In the genomic region with DNA sequence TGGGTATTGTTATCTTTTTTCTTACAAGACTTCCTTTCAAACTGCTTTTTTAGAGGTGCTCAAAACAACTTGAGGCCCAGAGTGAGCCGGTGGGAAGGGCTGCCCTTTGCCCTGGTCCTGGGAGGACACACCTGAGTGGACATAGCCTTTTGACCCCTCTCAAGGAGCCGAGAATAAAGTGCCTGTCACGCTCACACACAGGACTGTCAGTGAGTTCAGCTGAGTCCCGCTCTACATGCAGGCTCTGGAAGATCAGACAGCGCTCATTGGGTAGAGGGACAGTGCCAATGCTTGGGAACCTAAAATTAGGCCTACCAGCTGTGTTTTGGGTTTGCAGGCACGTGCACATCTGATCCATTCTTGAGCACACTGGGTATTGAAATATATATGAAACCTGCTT, we compare ENCODE assay signal across 1 cellular context.
TF ChIP-seq lines count a peak whose summit lies in the region.

No MANE protein-coding gene starts in this region.

TF ChIP-seq in HepG2, 621 proteins besides CTCF, POLR2A, EP300 and RAD21 (continued from another document):
- TF ChIP-seq, protein P1, sequence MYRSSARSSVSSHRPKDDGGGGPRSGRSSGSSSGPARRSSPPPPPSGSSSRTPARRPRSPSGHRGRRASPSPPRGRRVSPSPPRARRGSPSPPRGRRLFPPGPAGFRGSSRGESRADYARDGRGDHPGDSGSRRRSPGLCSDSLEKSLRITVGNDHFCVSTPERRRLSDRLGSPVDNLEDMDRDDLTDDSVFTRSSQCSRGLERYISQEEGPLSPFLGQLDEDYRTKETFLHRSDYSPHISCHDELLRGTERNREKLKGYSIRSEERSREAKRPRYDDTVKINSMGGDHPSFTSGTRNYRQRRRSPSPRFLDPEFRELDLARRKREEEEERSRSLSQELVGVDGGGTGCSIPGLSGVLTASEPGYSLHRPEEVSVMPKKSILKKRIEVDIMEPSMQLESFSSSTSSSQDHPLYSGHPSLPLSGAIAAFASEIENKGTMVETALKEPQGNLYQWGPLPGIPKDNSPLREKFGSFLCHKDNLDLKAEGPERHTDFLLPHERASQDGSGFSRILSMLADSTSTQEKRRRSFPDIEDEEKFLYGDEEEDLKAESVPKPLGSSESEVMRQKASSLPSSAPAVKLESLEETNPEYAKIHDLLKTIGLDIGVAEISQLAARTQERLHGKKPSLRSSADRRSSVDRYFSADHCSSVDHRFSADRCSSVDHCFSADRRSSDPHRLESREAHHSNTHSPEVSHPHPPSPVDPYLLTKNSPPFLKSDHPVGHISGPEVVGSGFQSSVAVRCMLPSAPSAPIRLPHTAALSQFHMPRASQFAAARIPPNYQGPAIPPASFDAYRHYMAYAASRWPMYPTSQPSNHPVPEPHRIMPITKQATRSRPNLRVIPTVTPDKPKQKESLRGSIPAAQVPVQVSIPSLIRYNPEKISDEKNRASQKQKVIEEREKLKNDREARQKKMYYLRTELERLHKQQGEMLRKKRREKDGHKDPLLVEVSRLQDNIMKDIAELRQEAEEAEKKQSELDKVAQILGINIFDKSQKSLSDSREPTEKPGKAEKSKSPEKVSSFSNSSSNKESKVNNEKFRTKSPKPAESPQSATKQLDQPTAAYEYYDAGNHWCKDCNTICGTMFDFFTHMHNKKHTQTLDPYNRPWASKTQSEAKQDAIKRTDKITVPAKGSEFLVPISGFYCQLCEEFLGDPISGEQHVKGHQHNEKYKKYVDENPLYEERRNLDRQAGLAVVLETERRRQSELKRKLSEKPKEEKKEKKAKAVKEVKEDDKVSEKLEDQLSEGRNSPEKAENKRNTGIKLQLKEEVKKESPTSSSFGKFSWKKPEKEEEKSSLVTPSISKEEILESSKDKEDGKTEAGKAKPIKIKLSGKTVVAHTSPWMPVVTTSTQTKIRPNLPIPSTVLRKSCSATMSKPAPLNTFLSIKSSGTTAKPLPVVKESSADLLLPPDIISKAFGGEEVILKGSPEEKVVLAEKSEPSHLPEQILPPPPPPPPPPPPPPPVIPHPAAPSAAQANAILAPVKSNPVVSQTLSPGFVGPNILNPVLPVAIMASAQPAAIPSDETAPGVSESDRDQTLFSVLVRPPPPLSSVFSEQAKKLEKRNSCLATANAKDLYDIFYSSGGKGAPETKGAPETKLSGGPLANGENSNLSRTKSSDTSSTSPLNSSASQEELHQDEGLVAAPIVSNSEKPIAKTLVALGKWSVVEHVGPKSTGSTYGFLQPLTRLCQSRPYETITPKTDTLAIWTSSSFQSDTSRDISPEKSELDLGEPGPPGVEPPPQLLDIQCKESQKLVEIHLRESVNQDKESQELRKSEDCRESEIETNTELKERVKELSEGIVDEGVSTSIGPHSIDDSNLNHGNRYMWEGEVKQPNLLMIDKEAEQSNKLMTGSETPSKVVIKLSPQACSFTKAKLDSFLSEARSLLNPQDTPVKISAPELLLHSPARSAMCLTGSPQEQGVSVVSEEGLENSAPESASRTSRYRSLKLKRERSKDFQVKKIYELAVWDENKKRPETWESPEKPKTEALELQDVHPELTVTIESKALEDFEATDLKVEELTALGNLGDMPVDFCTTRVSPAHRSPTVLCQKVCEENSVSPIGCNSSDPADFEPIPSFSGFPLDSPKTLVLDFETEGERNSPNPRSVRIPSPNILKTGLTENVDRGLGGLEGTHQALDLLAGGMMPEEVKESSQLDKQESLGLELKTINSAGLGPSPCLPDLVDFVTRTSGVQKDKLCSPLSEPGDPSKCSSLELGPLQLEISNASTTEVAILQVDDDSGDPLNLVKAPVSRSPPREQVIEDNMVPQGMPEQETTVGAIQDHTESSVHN (CRISPR knock-in tag; IDR thresholded peaks at IDR 0.05): no peak
- TF ChIP-seq ZNF251 (CRISPR knock-in tag; IDR thresholded peaks at IDR 0.05): no peak
- TF ChIP-seq ZNF7 (CRISPR knock-in tag; IDR thresholded peaks at IDR 0.05): peak; percentile 66; the same call in 1 of the 2 replicates
- TF ChIP-seq NR2F6 (IDR thresholded peaks at IDR 0.05): 0 out of 2 replicates have a peak, but pooled peaks have one; percentile 11
- TF ChIP-seq NR2F6 (CRISPR knock-in tag; IDR thresholded peaks at IDR 0.05): no peak
- no peak for TF ChIP-seq ZNF44 (CRISPR knock-in tag; IDR thresholded peaks at IDR 0.05)
- no peak for TF ChIP-seq FOXO1 (CRISPR knock-in tag; IDR thresholded peaks at IDR 0.05)
